1 cellular context compared by ENCODE assay signal in genomic region chr4:57085278-57085677, GRCh38.
TF ChIP-seq lines count a peak whose summit lies in the region.

No MANE protein-coding gene starts in this region.

TF ChIP-seq in GM12878, 131 proteins besides CTCF, POLR2A, EP300 and RAD21:
- no peak for TF ChIP-seq IRF4 (IDR thresholded peaks at IDR 0.05; ENCODE audit: low read depth, low read length)
- no peak for TF ChIP-seq MYB (IDR thresholded peaks at IDR 0.05; ENCODE audit: borderline replicate concordance, low read depth, low read length)
- TF ChIP-seq MTA3 (IDR thresholded peaks at IDR 0.05; ENCODE audit: borderline replicate concordance, low read length): no peak
- no peak for TF ChIP-seq ZNF207 (IDR thresholded peaks at IDR 0.05; ENCODE audit: borderline replicate concordance)
- no peak for TF ChIP-seq BCLAF1 (IDR thresholded peaks at IDR 0.05)
- TF ChIP-seq FOXM1 (IDR thresholded peaks at IDR 0.05; ENCODE audit: low read depth, low read length): no peak
- TF ChIP-seq STAT1 (conservative IDR thresholded peaks at IDR 0.05): no peak
- no peak for TF ChIP-seq JUND (IDR thresholded peaks at IDR 0.05; ENCODE audit: low read depth, low read length)
- TF ChIP-seq RCOR1 (conservative IDR thresholded peaks at IDR 0.05; ENCODE audit: low read depth, low read length): no peak
TF ChIP-seq in GM12878: peak in this region for 0.
